Comparison of ENCODE assay signal across 3 cellular contexts in genomic region chr20:35449855-35450254, GRCh38. TPM values are rescaled to one million over a fixed set of nuclear protein-coding genes. Genes with fewer than 3 reads are reported as not detected.
"Had no signal": no experiment of that assay in that cellular context is flagged by ENCODE, and none has a peak within 500 bp of the region (broad histone marks: within the 10 kb centered on the region; RNA-seq: fewer than 3 reads in every experiment).

No MANE protein-coding gene starts in this region.

RNA-seq across cellular contexts. Expression of gene GDF5, which starts 11.8 kb away (rescaled TPM):
- total RNA-seq: HT-29, K562 had no signal
- polyA plus RNA-seq: IgD-negative memory B cell had no signal
